2 cellular contexts compared by ENCODE assay signal in genomic region chr10:6780008-6780677, GRCh38.
TF ChIP-seq lines count a peak whose summit lies in the region.

No MANE protein-coding gene starts in this region.

TF ChIP-seq in SK-N-SH, 30 proteins besides CTCF, POLR2A, EP300 and RAD21:
- TF ChIP-seq RXRA (IDR thresholded peaks at IDR 0.05; ENCODE audit: borderline replicate concordance, low read depth) (no peak), EZH2phosphoT487 (IDR thresholded peaks at IDR 0.05; ENCODE audit: borderline replicate concordance, low read depth) (no peak), REST (IDR thresholded peaks at IDR 0.05; ENCODE audit: low read depth, low read length) (no peak), FOXJ3 (CRISPR knock-in tag; IDR thresholded peaks at IDR 0.05) (no peak), NRF1 (IDR thresholded peaks at IDR 0.05; ENCODE audit: low read depth, low read length) (no peak), MEF2A (IDR thresholded peaks at IDR 0.05; ENCODE audit: borderline replicate concordance, low read depth) (no peak), TEAD4 (IDR thresholded peaks at IDR 0.05; ENCODE audit: borderline replicate concordance, insufficient read depth) (no peak), IRF3 (IDR thresholded peaks at IDR 0.05; ENCODE audit: low read depth, low read length) (no peak), JUND (IDR thresholded peaks at IDR 0.05) (no peak), GABPA (IDR thresholded peaks at IDR 0.05; ENCODE audit: low read depth) (no peak), ELF1 (IDR thresholded peaks at IDR 0.05) (no peak), FOXM1 (IDR thresholded peaks at IDR 0.05; ENCODE audit: low read depth) (no peak)

TF ChIP-seq in SK-N-SH treated with all-trans-retinoic acid at 6 μM for 48 hours, 23 proteins besides CTCF, POLR2A, EP300 and RAD21:
- TF ChIP-seq ESRRG (CRISPR knock-in tag; IDR thresholded peaks at IDR 0.05) (no peak), TCF4 (CRISPR knock-in tag; IDR thresholded peaks at IDR 0.05; ENCODE audit: borderline replicate concordance) (no peak), ISL1 (CRISPR knock-in tag; IDR thresholded peaks at IDR 0.05) (no peak), GLIS3 (CRISPR knock-in tag; IDR thresholded peaks at IDR 0.05) (no peak), CREB5 (CRISPR knock-in tag; IDR thresholded peaks at IDR 0.05; ENCODE audit: low read depth) (no peak), ARNTL (CRISPR knock-in tag; IDR thresholded peaks at IDR 0.05; ENCODE audit: borderline replicate concordance, low read depth) (no peak), PATZ1 (CRISPR knock-in tag; IDR thresholded peaks at IDR 0.05; ENCODE audit: borderline replicate concordance) (no peak), POU6F1 (CRISPR knock-in tag; IDR thresholded peaks at IDR 0.05; ENCODE audit: borderline replicate concordance, low read depth) (no peak), TSHZ2 (CRISPR knock-in tag; IDR thresholded peaks at IDR 0.05) (no peak), ZNF70 (CRISPR knock-in tag; IDR thresholded peaks at IDR 0.05) (no peak), ZC3H10 (CRISPR knock-in tag; IDR thresholded peaks at IDR 0.05) (no peak), ZNF8 (CRISPR knock-in tag; IDR thresholded peaks at IDR 0.05) (no peak), BACH2 (CRISPR knock-in tag; IDR thresholded peaks at IDR 0.05; ENCODE audit: borderline replicate concordance) (no peak), TOX (CRISPR knock-in tag; IDR thresholded peaks at IDR 0.05; ENCODE audit: borderline replicate concordance) (no peak), RARB (CRISPR knock-in tag; IDR thresholded peaks at IDR 0.05) (no peak), PPARA (CRISPR knock-in tag; IDR thresholded peaks at IDR 0.05; ENCODE audit: borderline replicate concordance) (no peak), SNAI2 (CRISPR knock-in tag; IDR thresholded peaks at IDR 0.05) (no peak), CSRNP3 (CRISPR knock-in tag; IDR thresholded peaks at IDR 0.05) (no peak), ZNF565 (CRISPR knock-in tag; conservative IDR thresholded peaks at IDR 0.05; ENCODE audit: low read depth) (no peak)
